ENCODE assay signal across 8 cellular contexts in the genomic region with DNA sequence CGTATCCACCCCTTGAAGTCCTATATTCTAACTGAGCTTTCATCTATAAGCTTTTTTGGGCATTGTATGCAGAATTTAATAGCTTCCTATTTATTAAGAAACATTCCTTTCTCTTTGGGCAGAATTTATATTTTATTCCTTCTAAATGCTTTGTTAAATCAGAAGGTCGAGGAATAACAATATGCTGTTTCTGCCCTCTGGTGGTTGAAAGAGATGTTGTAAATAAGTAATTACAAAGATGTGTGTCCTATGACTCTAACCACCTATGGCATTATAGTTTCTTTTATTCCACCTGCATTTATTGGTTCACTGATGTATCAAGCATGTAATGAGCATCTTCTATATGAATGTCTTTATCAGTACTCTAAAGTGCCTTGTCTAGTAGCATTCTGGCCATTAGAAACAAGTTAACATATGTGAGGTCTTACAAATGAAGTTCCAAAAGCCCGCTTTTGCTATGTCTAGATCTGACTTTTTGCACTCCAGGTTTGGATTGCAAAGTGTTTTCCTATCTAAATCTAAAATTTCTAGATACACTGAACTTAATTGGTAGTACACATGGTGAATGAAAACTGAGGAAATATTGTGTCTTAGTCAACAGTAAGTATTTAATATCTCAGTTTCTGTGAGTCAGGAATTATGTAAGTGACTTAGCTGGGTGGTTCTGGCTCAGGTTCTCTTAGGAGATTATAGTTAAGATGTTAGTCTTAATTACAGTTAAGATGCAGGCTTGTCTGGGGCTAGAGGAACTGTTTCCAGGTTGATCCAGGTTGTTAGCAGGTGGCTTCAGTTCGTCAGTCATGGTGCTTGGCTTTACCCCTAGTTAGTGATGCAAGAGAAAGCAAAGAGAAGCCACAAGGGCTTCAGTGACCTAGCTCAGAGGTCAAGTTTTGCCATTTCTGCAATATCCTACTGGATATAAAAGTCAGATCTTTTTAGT. TPM values are rescaled to one million over a fixed set of nuclear protein-coding genes. Genes with fewer than 3 reads are reported as not detected.
DNase-seq lines count a peak whose midpoint lies in the region; ATAC-seq and TF ChIP-seq lines count a peak whose summit lies in the region.

No MANE protein-coding gene starts in this region.

- H3K9me3 ChIP-seq in adrenal gland (replicated peaks in 1 of 3): no peaks in the 10 kb centered on the region
- no peaks in the 10 kb centered on the region for H3K9me3 ChIP-seq in subcutaneous abdominal adipose tissue (ENCODE audit: control insufficient read depth in 5 of 5, low read length in 5 of 5)

- ATAC-seq in stimulated activated naive CD8-positive, alpha-beta T cell treated with anti-CD3 and anti-CD28 coated beads, Interleukin-15, amount 100 ng/mL, for 72 hours: no peak
- ATAC-seq in stimulated activated naive CD8-positive, alpha-beta T cell treated with anti-CD3 and anti-CD28 coated beads, Interleukin-15, Interleukin-2, amounts not matched to agents 100 U/mL and 50 U/mL, for 24 hours: no peak
- ATAC-seq in left ventricle myocardium superior: peak; percentile 38
- no peak for ATAC-seq in GM21717 (IDR thresholded peaks at IDR 0.05; ENCODE audit: unreplicated experiment)
- ATAC-seq in GM21360 (IDR thresholded peaks at IDR 0.05; ENCODE audit: unreplicated experiment): no peak

- H3K27ac ChIP-seq in adrenal gland (peak overlapping the region in 2 of 5 donors; percentile 13 to 28), subcutaneous abdominal adipose tissue (ENCODE audit: low read depth, low read length) (peak overlapping the region; percentile 35)

- H3K27me3 ChIP-seq in adrenal gland (no peaks in the 10 kb centered on the region), subcutaneous abdominal adipose tissue (ENCODE audit: control insufficient read depth in 5 of 5, insufficient read depth in 4 of 5, low read length in 5 of 5) (no peaks in the 10 kb centered on the region)

- H3K27ac Mint-ChIP-seq in stimulated activated naive CD8-positive, alpha-beta T cell treated with anti-CD3 and anti-CD28 coated beads, Interleukin-15, amount 100 ng/mL, for 72 hours: peak overlapping the region; percentile 4 to 9

- H3K36me3 ChIP-seq in adrenal gland (replicated peaks in 1 of 2) (no peaks in the 10 kb centered on the region), subcutaneous abdominal adipose tissue (ENCODE audit: control insufficient read depth in 5 of 5, insufficient read depth in 5 of 5, low read length in 5 of 5) (no peaks in the 10 kb centered on the region)

- no peaks in the 10 kb centered on the region for H3K4me1 Mint-ChIP-seq in stimulated activated naive CD8-positive, alpha-beta T cell treated with anti-CD3 and anti-CD28 coated beads, Interleukin-15, amount 100 ng/mL, for 72 hours

- no peaks in the 10 kb centered on the region for H3K27me3 Mint-ChIP-seq in stimulated activated naive CD8-positive, alpha-beta T cell treated with anti-CD3 and anti-CD28 coated beads, Interleukin-15, amount 100 ng/mL, for 72 hours

- intact Hi-C loops in adrenal gland (cut with DNase I): no loop called here
- intact Hi-C loops in left ventricle myocardium superior (cut with micrococcal nuclease): loop anchor here (5.0 to 10.0 kb wide), 5 partner anchors 50 to 755 kb away; no protein-coding TSS in a partner anchor

- 50 to 62% (median 60%) methylated on average over 4 of the region's 4 CpGs for WGBS in adrenal gland, 4 donors

- no peak for TF ChIP-seq POLR2A in NB4 (IDR thresholded peaks at IDR 0.05; ENCODE audit: extremely low read depth, insufficient read length)
- no peak for TF ChIP-seq POLR2A in adrenal gland (IDR thresholded peaks at IDR 0.05)

- peaks cover 39 to 67% of the 10 kb centered on the region in 2 donors for H3K4me1 ChIP-seq in adrenal gland (replicated peaks in 1 of 2)
- peaks cover 0 to 41% (median 32%) of the 10 kb centered on the region in 5 donors for H3K4me1 ChIP-seq in subcutaneous abdominal adipose tissue (ENCODE audit: control insufficient read depth in 5 of 5, insufficient read depth in 5 of 5, low read length in 5 of 5)

- H3K4me3 ChIP-seq in NB4 (ENCODE audit: low read depth, low read length): no peak overlapping the region
- H3K4me3 ChIP-seq in adrenal gland: no peak overlapping the region
- peak overlapping the region in 2 of 5 donors; percentile 9 to 25 for H3K4me3 ChIP-seq in subcutaneous abdominal adipose tissue (ENCODE audit: low read depth in 1 of 5, low read length in 5 of 5)

- H3K9me3 Mint-ChIP-seq in stimulated activated naive CD8-positive, alpha-beta T cell treated with anti-CD3 and anti-CD28 coated beads, Interleukin-15, amount 100 ng/mL, for 72 hours: no peaks in the 10 kb centered on the region

- TF ChIP-seq CTCF in NB4 (IDR thresholded peaks at IDR 0.05; ENCODE audit: low read depth, low read length): peak; percentile 53
- peak; percentile 47 to 77 (median 64) for TF ChIP-seq CTCF in adrenal gland (IDR thresholded peaks at IDR 0.05)

- H3K9ac ChIP-seq in subcutaneous abdominal adipose tissue (ENCODE audit: low read length in 5 of 5): peak overlapping the region in 1 of 5 donors; percentile 7

- H3K4me3 Mint-ChIP-seq in stimulated activated naive CD8-positive, alpha-beta T cell treated with anti-CD3 and anti-CD28 coated beads, Interleukin-15, amount 100 ng/mL, for 72 hours: no peak overlapping the region

- DNase-seq in stimulated activated naive CD8-positive, alpha-beta T cell treated with anti-CD3 and anti-CD28 coated beads, Interleukin-15, amount 100 ng/mL, for 72 hours: no peak
- DNase-seq in stimulated activated naive CD8-positive, alpha-beta T cell treated with anti-CD3 and anti-CD28 coated beads, Interleukin-15, Interleukin-2, amounts not matched to agents 100 U/mL and 50 U/mL, for 24 hours: no peak
- DNase-seq in NB4 (ENCODE audit: low read depth) (peak; percentile 69), adrenal gland (no peak), left ventricle myocardium superior (no peak)

RNA-seq across cellular contexts. Expression of a gene that starts 57.5 kb away (rescaled TPM):
- total RNA-seq in adrenal gland (100 to 1,000 TPM in 4 of 8 donors, 10 to 100 TPM in 4; 26.1 to 165 (median 99.3) TPM), left ventricle myocardium superior (62.5 TPM)
- 10 to 100 TPM; 32.4 to 60.5 (median 47.5) TPM for polyA plus RNA-seq in adrenal gland
